16 cellular contexts compared by ENCODE assay signal in genomic region chr17:28468781-28469180, GRCh38. TPM values are rescaled to one million over a fixed set of nuclear protein-coding genes. Genes with fewer than 3 reads are reported as not detected.
DNase-seq lines count a peak whose midpoint lies in the region; ATAC-seq, FAIRE-seq and TF ChIP-seq lines count a peak whose summit lies in the region.
"Had no signal": no experiment of that assay in that cellular context is flagged by ENCODE, and none has a peak within 500 bp of the region (broad histone marks: within the 10 kb centered on the region; RNA-seq: fewer than 3 reads in every experiment).

No MANE protein-coding gene starts in this region.

- ATAC-seq in activated CD4-positive, alpha-beta T cell treated with anti-CD3 and anti-CD28 coated beads for 36 hours: peak; percentile 94
- peak; percentile 52 for ATAC-seq in HG03103 (IDR thresholded peaks at IDR 0.05; ENCODE audit: low read depth, unreplicated experiment)
- no peak for ATAC-seq in GM21515 (IDR thresholded peaks at IDR 0.05; ENCODE audit: unreplicated experiment)

- POLR2A ChIA-PET in activated CD4-positive, alpha-beta T cell treated with anti-CD3 and anti-CD28 coated beads for 36 hours (lab: Charles Lee): interaction anchor here (0.7 kb wide), 1 partner anchor 471 kb away, joined by 4 read pairs; no protein-coding TSS in a partner anchor

- H3K27me3 Mint-ChIP-seq in activated CD4-positive, alpha-beta T cell treated with anti-CD3 and anti-CD28 coated beads for 36 hours: peaks cover 8% of the 10 kb centered on the region
- peaks cover 60% of the 10 kb centered on the region for H3K27me3 Mint-ChIP-seq in osteocyte (ENCODE audit: unreplicated experiment)

- H3K9me3 Mint-ChIP-seq in activated CD4-positive, alpha-beta T cell treated with anti-CD3 and anti-CD28 coated beads for 36 hours (ENCODE audit: low read depth): no peaks in the 10 kb centered on the region
- H3K9me3 Mint-ChIP-seq in osteocyte (ENCODE audit: unreplicated experiment): no peaks in the 10 kb centered on the region
- H3K9me3 Mint-ChIP-seq: type B pancreatic cell had no signal

- CTCF ChIA-PET in activated CD4-positive, alpha-beta T cell treated with anti-CD3 and anti-CD28 coated beads for 36 hours (lab: Charles Lee): interaction anchor here (0.6 kb wide), 2 partner anchors 15 to 68 kb away, joined by 3 read pairs; no protein-coding TSS in a partner anchor

- no peak for DNase-seq in activated CD4-positive, alpha-beta T cell treated with anti-CD3 and anti-CD28 coated beads for 36 hours
- DNase-seq in activated CD4-positive, alpha-beta T cell treated with anti-CD3 and anti-CD28 coated beads, Interleukin-2, amount 50 U/mL, for 4 hours: no peak
- peak; percentile 47 for DNase-seq in GM19238 (ENCODE audit: insufficient read length, low spot score)
- DNase-seq in bronchial epithelial cell (ENCODE audit: low read depth): peak; percentile 21
- no peak for DNase-seq in RCC 7860 (ENCODE audit: low spot score)
- DNase-seq in osteocyte (ENCODE audit: extremely low spot score, unreplicated experiment): no peak
- DNase-seq: activated CD4-positive, alpha-beta T cell treated with anti-CD3 and anti-CD28 coated beads for 48 hours; activated naive CD4-positive, alpha-beta T cell; central memory CD4-positive, alpha-beta T cell; Peyer's patch had no signal

- H3K4me1 Mint-ChIP-seq in activated CD4-positive, alpha-beta T cell treated with anti-CD3 and anti-CD28 coated beads for 36 hours: peaks cover 16% of the 10 kb centered on the region
- H3K4me1 Mint-ChIP-seq in osteocyte (ENCODE audit: unreplicated experiment): no peaks in the 10 kb centered on the region

- H3K36me3 ChIP-seq in bronchial epithelial cell (ENCODE audit: control insufficient read depth, insufficient read depth, low read length): no peaks in the 10 kb centered on the region
- H3K36me3 ChIP-seq: Peyer's patch had no signal

- no peak for FAIRE-seq in bronchial epithelial cell (lab: Jason Lieb, UNC)
- FAIRE-seq in RCC 7860 (lab: Jason Lieb, UNC): no peak
- FAIRE-seq: keratinocyte had no signal

- H3K4me3 ChIP-seq in bronchial epithelial cell (ENCODE audit: low read depth, low read length): no peak overlapping the region
- H3K4me3 ChIP-seq: Peyer's patch had no signal

- no peaks in the 10 kb centered on the region for H3K36me3 Mint-ChIP-seq in activated CD4-positive, alpha-beta T cell treated with anti-CD3 and anti-CD28 coated beads for 36 hours (ENCODE audit: low read depth)
- no peaks in the 10 kb centered on the region for H3K36me3 Mint-ChIP-seq in osteocyte (ENCODE audit: unreplicated experiment)
- H3K36me3 Mint-ChIP-seq: type B pancreatic cell had no signal

- intact Hi-C loops in activated CD4-positive, alpha-beta T cell treated with anti-CD3 and anti-CD28 coated beads for 36 hours (cut with DNase I, micrococcal nuclease): no loop called here

- TF ChIP-seq CTCF in bronchial epithelial cell (IDR thresholded peaks at IDR 0.05; ENCODE audit: insufficient read depth, low read length, severe bottlenecking) (no peak), osteocyte (IDR thresholded peaks at IDR 0.05) (no peak)

- H3K4me3 Mint-ChIP-seq in activated CD4-positive, alpha-beta T cell treated with anti-CD3 and anti-CD28 coated beads for 36 hours: no peak overlapping the region
- H3K4me3 Mint-ChIP-seq in osteocyte (ENCODE audit: unreplicated experiment): no peak overlapping the region
- H3K4me3 Mint-ChIP-seq: type B pancreatic cell had no signal

- no peaks in the 10 kb centered on the region for H3K27me3 ChIP-seq in bronchial epithelial cell (ENCODE audit: control insufficient read depth, insufficient read depth, low read length)
- H3K27me3 ChIP-seq: Peyer's patch had no signal

- no peak overlapping the region for H3K27ac Mint-ChIP-seq in activated CD4-positive, alpha-beta T cell treated with anti-CD3 and anti-CD28 coated beads for 36 hours
- H3K27ac Mint-ChIP-seq in osteocyte (ENCODE audit: unreplicated experiment): no peak overlapping the region
- H3K27ac Mint-ChIP-seq: type B pancreatic cell had no signal

RNA-seq across cellular contexts. Expression of gene SLC13A2, which starts 4.7 kb away (rescaled TPM):
- total RNA-seq in activated CD4-positive, alpha-beta T cell treated with anti-CD3 and anti-CD28 coated beads for 36 hours: not detected
- total RNA-seq in bronchial epithelial cell (not detected in 2 replicates), osteocyte (not detected in 2 replicates)
- total RNA-seq: M059J, pulmonary artery endothelial cell had no signal

RNA-seq across cellular contexts. Expression of gene FOXN1, which starts 37.4 kb away (rescaled TPM):
- total RNA-seq in activated CD4-positive, alpha-beta T cell treated with anti-CD3 and anti-CD28 coated beads for 36 hours: not detected
- 0.38 TPM in 1 of 2 replicates, not detected in the other for total RNA-seq in bronchial epithelial cell
- not detected in 2 replicates for total RNA-seq in osteocyte
- total RNA-seq: M059J, Peyer's patch, pulmonary artery endothelial cell had no signal

Comparison
In these comparisons a context has a peak if more than half of its experiments do, and no peak if none do; other contexts are left out.
1. DNase-seq: peak in GM19238 (single experiment) and bronchial epithelial cell (single experiment); none in activated CD4-positive, alpha-beta T cell treated with anti-CD3 and anti-CD28 coated beads for 36 hours (single experiment), activated CD4-positive, alpha-beta T cell treated with anti-CD3 and anti-CD28 coated beads, Interleukin-2, amount 50 U/mL, for 4 hours (0 of 2), RCC 7860 (single experiment) and osteocyte (single experiment).